8 cellular contexts compared by ENCODE assay signal in genomic region chr3:48926425-48927392, GRCh38. TPM values are rescaled to one million over a fixed set of nuclear protein-coding genes. Genes with fewer than 3 reads are reported as not detected.
DNase-seq lines count a peak whose midpoint lies in the region; ATAC-seq lines count a peak whose summit lies in the region.

No MANE protein-coding gene starts in this region.

- H3K36me3 Mint-ChIP-seq in activated naive CD4-positive, alpha-beta T cell treated with anti-CD3 and anti-CD28 coated beads for 36 hours (ENCODE audit: low read depth) = peaks cover 48% of the 10 kb centered on the region
- H3K36me3 Mint-ChIP-seq in activated naive CD4-positive, alpha-beta T cell treated with anti-CD3 and anti-CD28 coated beads, Interleukin-2, amount 50 U/mL, for 72 hours = peaks cover 22 to 38% of the 10 kb centered on the region in 2 donors
- H3K36me3 Mint-ChIP-seq in immature natural killer cell = peaks cover 19 to 27% (median 25%) of the 10 kb centered on the region in 3 donors
- peaks cover 38 to 39% of the 10 kb centered on the region in 2 donors for H3K36me3 Mint-ChIP-seq in stimulated activated naive B cell treated with anti-CD40 and anti-IgM and Interleukin-4, amounts not matched to agents 10 μg/mL and 1 μg/mL and 100 μg/mL, for 72 hours

- CTCF ChIA-PET in activated naive CD4-positive, alpha-beta T cell treated with anti-CD3 and anti-CD28 coated beads for 36 hours (lab: Charles Lee) = interaction anchor here (0.6 kb wide), 1 partner anchor 23 kb away, joined by 4 read pairs; no protein-coding TSS in a partner anchor

- peaks cover 58% of the 10 kb centered on the region for H3K4me1 Mint-ChIP-seq in activated naive CD4-positive, alpha-beta T cell treated with anti-CD3 and anti-CD28 coated beads for 36 hours (ENCODE audit: low read depth)
- peaks cover 61 to 69% of the 10 kb centered on the region in 2 donors for H3K4me1 Mint-ChIP-seq in immature natural killer cell
- H3K4me1 Mint-ChIP-seq in stimulated activated naive B cell treated with anti-CD40 and anti-IgM and Interleukin-4, amounts not matched to agents 10 μg/mL and 1 μg/mL and 100 μg/mL, for 72 hours = peaks cover 30 to 49% of the 10 kb centered on the region in 2 donors

- ATAC-seq in activated naive CD4-positive, alpha-beta T cell treated with anti-CD3 and anti-CD28 coated beads, Interleukin-2, amount 50 U/mL, for 72 hours = peak; percentile 25 to 38
- ATAC-seq in stimulated activated naive B cell treated with anti-CD40 and anti-IgM and Interleukin-4, amounts not matched to agents 10 μg/mL and 1 μg/mL and 100 μg/mL, for 72 hours (replicated peaks) = no peak
- no peak for ATAC-seq in GM21447 (IDR thresholded peaks at IDR 0.05; ENCODE audit: unreplicated experiment)
- no peak for ATAC-seq in GM21717 (IDR thresholded peaks at IDR 0.05; ENCODE audit: unreplicated experiment)

- H3K27me3 Mint-ChIP-seq in activated naive CD4-positive, alpha-beta T cell treated with anti-CD3 and anti-CD28 coated beads for 36 hours (ENCODE audit: low read depth) = no peaks in the 10 kb centered on the region
- H3K27me3 Mint-ChIP-seq in immature natural killer cell (ENCODE audit: low read depth in 3 of 3) = peaks cover 0 to 11% (median 4%) of the 10 kb centered on the region in 3 donors
- no peaks in the 10 kb centered on the region for H3K27me3 Mint-ChIP-seq in stimulated activated naive B cell treated with anti-CD40 and anti-IgM and Interleukin-4, amounts not matched to agents 10 μg/mL and 1 μg/mL and 100 μg/mL, for 72 hours

- H3K4me3 Mint-ChIP-seq in activated naive CD4-positive, alpha-beta T cell treated with anti-CD3 and anti-CD28 coated beads for 36 hours = no peak overlapping the region
- peak overlapping the region; percentile 42 to 84 (median 65) for H3K4me3 Mint-ChIP-seq in immature natural killer cell
- peak overlapping the region; percentile 32 to 48 for H3K4me3 Mint-ChIP-seq in stimulated activated naive B cell treated with anti-CD40 and anti-IgM and Interleukin-4, amounts not matched to agents 10 μg/mL and 1 μg/mL and 100 μg/mL, for 72 hours

- intact Hi-C loops in activated naive CD4-positive, alpha-beta T cell treated with anti-CD3 and anti-CD28 coated beads for 36 hours (cut with micrococcal nuclease) = no loop called here

- H3K9me3 Mint-ChIP-seq in activated naive CD4-positive, alpha-beta T cell treated with anti-CD3 and anti-CD28 coated beads for 36 hours = no peaks in the 10 kb centered on the region
- H3K9me3 Mint-ChIP-seq in activated naive CD4-positive, alpha-beta T cell treated with anti-CD3 and anti-CD28 coated beads, Interleukin-2, amount 50 U/mL, for 72 hours = no peaks in the 10 kb centered on the region
- no peaks in the 10 kb centered on the region for H3K9me3 Mint-ChIP-seq in immature natural killer cell
- H3K9me3 Mint-ChIP-seq in stimulated activated naive B cell treated with anti-CD40 and anti-IgM and Interleukin-4, amounts not matched to agents 10 μg/mL and 1 μg/mL and 100 μg/mL, for 72 hours = no peaks in the 10 kb centered on the region

- peak; percentile 40 for DNase-seq in activated naive CD4-positive, alpha-beta T cell treated with anti-CD3 and anti-CD28 coated beads for 36 hours
- no peak for DNase-seq in activated naive CD4-positive, alpha-beta T cell (lab: John Stamatoyannopoulos, UW)
- no peak for DNase-seq in activated naive CD4-positive, alpha-beta T cell treated with anti-CD3 and anti-CD28 coated beads, Interleukin-2, amount 50 U/mL, for 72 hours (ENCODE audit: low spot score in 2 of 2)
- DNase-seq in immature natural killer cell (no peak), OCI-M1 (lab: John Stamatoyannopoulos, UW) (no peak)
- no peak for DNase-seq in stimulated activated naive B cell treated with anti-CD40 and anti-IgM and Interleukin-4, amounts not matched to agents 10 μg/mL and 1 μg/mL and 100 μg/mL, for 72 hours

- H3K27ac Mint-ChIP-seq in activated naive CD4-positive, alpha-beta T cell treated with anti-CD3 and anti-CD28 coated beads for 36 hours = peak overlapping the region; percentile 80
- peak overlapping the region; percentile 69 to 90 for H3K27ac Mint-ChIP-seq in activated naive CD4-positive, alpha-beta T cell treated with anti-CD3 and anti-CD28 coated beads, Interleukin-2, amount 50 U/mL, for 72 hours
- H3K27ac Mint-ChIP-seq in immature natural killer cell = peak overlapping the region; percentile 77 to 96 (median 90)
- no peak overlapping the region for H3K27ac Mint-ChIP-seq in stimulated activated naive B cell treated with anti-CD40 and anti-IgM and Interleukin-4, amounts not matched to agents 10 μg/mL and 1 μg/mL and 100 μg/mL, for 72 hours

RNA-seq across cellular contexts. Expression of gene ARIH2, which starts 8.1 kb away (rescaled TPM):
- total RNA-seq in activated naive CD4-positive, alpha-beta T cell treated with anti-CD3 and anti-CD28 coated beads for 36 hours = 10 to 100 TPM; 96.1 to 99.1 TPM
- total RNA-seq in activated naive CD4-positive, alpha-beta T cell treated with anti-CD3 and anti-CD28 coated beads, Interleukin-2, amount 50 U/mL, for 72 hours = 100 to 1,000 TPM; 116 to 127 TPM
- 100 to 1,000 TPM; 171 to 224 (median 177) TPM for polyA plus RNA-seq in immature natural killer cell

RNA-seq across cellular contexts. Expression of gene SLC25A20, which starts 28.0 kb away (rescaled TPM):
- 10 to 100 TPM; 12.9 to 16.2 TPM for total RNA-seq in activated naive CD4-positive, alpha-beta T cell treated with anti-CD3 and anti-CD28 coated beads for 36 hours
- 10 to 100 TPM; 18.3 to 20.5 TPM for total RNA-seq in activated naive CD4-positive, alpha-beta T cell treated with anti-CD3 and anti-CD28 coated beads, Interleukin-2, amount 50 U/mL, for 72 hours
- polyA plus RNA-seq in immature natural killer cell = 100 to 1,000 TPM in 2 of 3 donors, 10 to 100 TPM in 1; 100.0 to 254 (median 100) TPM

Comparison
In these comparisons a context has a peak if more than half of its experiments do, and no peak if none do; other contexts are left out.
1. ATAC-seq: peak in activated naive CD4-positive, alpha-beta T cell treated with anti-CD3 and anti-CD28 coated beads, Interleukin-2, amount 50 U/mL, for 72 hours (2 of 2); none in stimulated activated naive B cell treated with anti-CD40 and anti-IgM and Interleukin-4, amounts not matched to agents 10 μg/mL and 1 μg/mL and 100 μg/mL, for 72 hours (0 of 2), GM21447 (single experiment) and GM21717 (single experiment).